Comparison of ENCODE assay signal across 1 cellular context in genomic region chr10:12902959-12903358, GRCh38.
TF ChIP-seq lines count a peak whose summit lies in the region.

No MANE protein-coding gene starts in this region.

TF ChIP-seq in H1, 55 proteins besides CTCF, POLR2A, EP300 and RAD21:
- TF ChIP-seq, protein P1, sequence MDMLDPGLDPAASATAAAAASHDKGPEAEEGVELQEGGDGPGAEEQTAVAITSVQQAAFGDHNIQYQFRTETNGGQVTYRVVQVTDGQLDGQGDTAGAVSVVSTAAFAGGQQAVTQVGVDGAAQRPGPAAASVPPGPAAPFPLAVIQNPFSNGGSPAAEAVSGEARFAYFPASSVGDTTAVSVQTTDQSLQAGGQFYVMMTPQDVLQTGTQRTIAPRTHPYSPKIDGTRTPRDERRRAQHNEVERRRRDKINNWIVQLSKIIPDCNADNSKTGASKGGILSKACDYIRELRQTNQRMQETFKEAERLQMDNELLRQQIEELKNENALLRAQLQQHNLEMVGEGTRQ (IDR thresholded peaks at IDR 0.05; ENCODE audit: low read length): no peak
- TF ChIP-seq CHD1 (IDR thresholded peaks at IDR 0.05; ENCODE audit: low read depth, low read length) (no peak), KDM5A (IDR thresholded peaks at IDR 0.05; ENCODE audit: low read length) (no peak), BACH1 (IDR thresholded peaks at IDR 0.05; ENCODE audit: low read length) (no peak), MAFK (IDR thresholded peaks at IDR 0.05; ENCODE audit: low read depth, low read length) (no peak), ASH2L (IDR thresholded peaks at IDR 0.05; ENCODE audit: low read length) (no peak), JUN (IDR thresholded peaks at IDR 0.05; ENCODE audit: low read depth, low read length) (no peak), EZH2 (IDR thresholded peaks at IDR 0.05; ENCODE audit: low read depth, low read length, severe bottlenecking) (no peak), BRCA1 (IDR thresholded peaks at IDR 0.05; ENCODE audit: low read depth, low read length) (no peak), NRF1 (IDR thresholded peaks at IDR 0.05; ENCODE audit: low read depth, low read length) (no peak), SP1 (IDR thresholded peaks at IDR 0.05; ENCODE audit: low read depth, low read length) (no peak), CBX5 (IDR thresholded peaks at IDR 0.05; ENCODE audit: low read depth, low read length) (no peak), SIX5 (IDR thresholded peaks at IDR 0.05; ENCODE audit: low read depth, low read length) (no peak), ZNF274 (IDR thresholded peaks at IDR 0.05; ENCODE audit: borderline replicate concordance, extremely low read depth, low read length) (no peak), TBP (IDR thresholded peaks at IDR 0.05; ENCODE audit: low read depth, low read length) (no peak), HDAC6 (IDR thresholded peaks at IDR 0.05; ENCODE audit: low read depth, low read length) (no peak), KDM4A (IDR thresholded peaks at IDR 0.05; ENCODE audit: low read depth, low read length, severe bottlenecking) (no peak)
